ENCODE assay signal across 24 cellular contexts in genomic region chr4:67911638-67912037, GRCh38. TPM values are rescaled to one million over a fixed set of nuclear protein-coding genes. Genes with fewer than 3 reads are reported as not detected.
DNase-seq lines count a peak whose midpoint lies in the region; ATAC-seq, FAIRE-seq and TF ChIP-seq lines count a peak whose summit lies in the region.
"Had no signal": no experiment of that assay in that cellular context is flagged by ENCODE, and none has a peak within 500 bp of the region (broad histone marks: within the 10 kb centered on the region; RNA-seq: fewer than 3 reads in every experiment).

No MANE protein-coding gene starts in this region.

- H3K36me3 Mint-ChIP-seq in endodermal cell (ENCODE audit: low read depth), result no peaks in the 10 kb centered on the region
- no peaks in the 10 kb centered on the region for H3K36me3 Mint-ChIP-seq in naive thymus-derived CD4-positive, alpha-beta T cell
- H3K36me3 Mint-ChIP-seq: CD14-positive monocyte; CD4-positive, alpha-beta memory T cell; CD4-positive, CD25-positive, alpha-beta regulatory T cell; CD8-positive, alpha-beta memory T cell had no signal

- H3K27ac ChIP-seq in HUES48 (ENCODE audit: low read depth, low read length) (peak overlapping the region; percentile 28), endodermal cell (ENCODE audit: low read depth, low read length) (no peak overlapping the region), pancreas (no peak overlapping the region), small intestine (ENCODE audit: low read depth in 1 of 2, low read length in 1 of 2) (no peak overlapping the region)
- no peak overlapping the region for H3K27ac ChIP-seq in naive thymus-derived CD4-positive, alpha-beta T cell (ENCODE audit: low read depth, low read length)
- H3K27ac ChIP-seq: BLaER1 had no signal

- H3K4me3 ChIP-seq in HUES48 (ENCODE audit: low read depth, low read length), result no peak overlapping the region
- H3K4me3 ChIP-seq in endodermal cell (ENCODE audit: low read length), result peak overlapping the region; percentile 17
- H3K4me3 ChIP-seq in pancreas, result no peak overlapping the region
- no peak overlapping the region for H3K4me3 ChIP-seq in small intestine (ENCODE audit: low read depth in 1 of 2, low read length in 2 of 2)
- H3K4me3 ChIP-seq in naive thymus-derived CD4-positive, alpha-beta T cell (ENCODE audit: low read length), result no peak overlapping the region
- H3K4me3 ChIP-seq: BLaER1 had no signal

- H3K27me3 ChIP-seq in HUES48 (ENCODE audit: control insufficient read depth, insufficient read depth, low read length) (no peaks in the 10 kb centered on the region), endodermal cell (ENCODE audit: control insufficient read depth, insufficient read depth, low read length, poor library complexity, severe bottlenecking) (no peaks in the 10 kb centered on the region), pancreas (no peaks in the 10 kb centered on the region), small intestine (ENCODE audit: control insufficient read depth in 2 of 2, insufficient read depth in 2 of 2, low read length in 2 of 2) (no peaks in the 10 kb centered on the region)
- H3K27me3 ChIP-seq in naive thymus-derived CD4-positive, alpha-beta T cell (ENCODE audit: control insufficient read depth in 2 of 2, insufficient read depth in 2 of 2, low read length in 2 of 2), result no peaks in the 10 kb centered on the region
- H3K27me3 ChIP-seq: BE2C, BLaER1 had no signal

- 82 to 100% methylated on average over 1 to 2 of the region's 3 CpGs for WGBS in endodermal cell (ENCODE audit: insufficient coverage in 1 of 2, insufficient read length in 1 of 2), 2 experiments
- 20 to 23% methylated on average over 3 of the region's 3 CpGs for WGBS in pancreas, 2 donors
- 8 to 46% (median 28%) methylated on average over 3 of the region's 3 CpGs for WGBS in small intestine, 3 donors

- peaks cover 3% of the 10 kb centered on the region for H3K4me1 Mint-ChIP-seq in endodermal cell
- peaks cover 0 to 2% (median 0%) of the 10 kb centered on the region in 7 donors for H3K4me1 Mint-ChIP-seq in naive thymus-derived CD4-positive, alpha-beta T cell
- H3K4me1 Mint-ChIP-seq: CD14-positive monocyte; CD4-positive, alpha-beta memory T cell; CD4-positive, CD25-positive, alpha-beta regulatory T cell; CD8-positive, alpha-beta memory T cell had no signal

- H3K9me3 ChIP-seq in HUES48 (ENCODE audit: control insufficient read depth, insufficient read depth, low read length) (no peaks in the 10 kb centered on the region), endodermal cell (ENCODE audit: control insufficient read depth, low read length) (no peaks in the 10 kb centered on the region), pancreas (no peaks in the 10 kb centered on the region), small intestine (ENCODE audit: control insufficient read depth, low read depth) (no peaks in the 10 kb centered on the region)
- no peaks in the 10 kb centered on the region for H3K9me3 ChIP-seq in naive thymus-derived CD4-positive, alpha-beta T cell (ENCODE audit: control insufficient read depth in 2 of 3, low read length in 3 of 3)
- H3K9me3 ChIP-seq: BE2C, BLaER1 had no signal

- no peaks in the 10 kb centered on the region for H3K9me3 Mint-ChIP-seq in endodermal cell
- peaks cover 0 to 1% (median 0%) of the 10 kb centered on the region in 11 donors for H3K9me3 Mint-ChIP-seq in naive thymus-derived CD4-positive, alpha-beta T cell
- H3K9me3 Mint-ChIP-seq: CD14-positive monocyte; CD4-positive, alpha-beta memory T cell; CD4-positive, CD25-positive, alpha-beta regulatory T cell had no signal

- no peak overlapping the region for H3K4me3 Mint-ChIP-seq in endodermal cell
- H3K4me3 Mint-ChIP-seq in naive thymus-derived CD4-positive, alpha-beta T cell, result no peak overlapping the region
- H3K4me3 Mint-ChIP-seq: CD14-positive monocyte; CD4-positive, alpha-beta memory T cell; CD4-positive, CD25-positive, alpha-beta regulatory T cell; CD8-positive, alpha-beta memory T cell had no signal

- no peak for TF ChIP-seq CTCF in endodermal cell (conservative IDR thresholded peaks at IDR 0.05)
- TF ChIP-seq CTCF in pancreas (IDR thresholded peaks at IDR 0.05), result no peak

- no peak overlapping the region for H3K27ac Mint-ChIP-seq in endodermal cell
- H3K27ac Mint-ChIP-seq in naive thymus-derived CD4-positive, alpha-beta T cell, result no peak overlapping the region
- H3K27ac Mint-ChIP-seq: CD14-positive monocyte; CD4-positive, alpha-beta memory T cell; CD4-positive, CD25-positive, alpha-beta regulatory T cell; CD8-positive, alpha-beta memory T cell had no signal

- POLR2A ChIA-PET in naive thymus-derived CD4-positive, alpha-beta T cell (lab: Charles Lee), result no interaction called here

- H3K36me3 ChIP-seq in HUES48 (ENCODE audit: control insufficient read depth, insufficient read depth, low read length) (no peaks in the 10 kb centered on the region), endodermal cell (ENCODE audit: control insufficient read depth, insufficient read depth, low read length) (no peaks in the 10 kb centered on the region), pancreas (no peaks in the 10 kb centered on the region), small intestine (ENCODE audit: control insufficient read depth in 2 of 2, insufficient read depth in 2 of 2, low read length in 2 of 2) (no peaks in the 10 kb centered on the region)
- no peaks in the 10 kb centered on the region for H3K36me3 ChIP-seq in naive thymus-derived CD4-positive, alpha-beta T cell (ENCODE audit: control insufficient read depth in 2 of 3, insufficient read depth in 3 of 3, low read length in 3 of 3)
- H3K36me3 ChIP-seq: BE2C, BLaER1 had no signal

- intact Hi-C loops in pancreas (cut with DNase I), result no loop called here
- intact Hi-C loops in naive thymus-derived CD4-positive, alpha-beta T cell (cut with micrococcal nuclease), result loop anchor here in 1 of 2 donors (5.0 kb wide), 1 partner anchor 164 kb away; no protein-coding TSS in a partner anchor

- H3K4me1 ChIP-seq in HUES48 (ENCODE audit: control insufficient read depth, insufficient read depth, low read length) (no peaks in the 10 kb centered on the region), endodermal cell (ENCODE audit: control insufficient read depth, insufficient read depth, low read length) (no peaks in the 10 kb centered on the region), pancreas (peaks cover 6 to 9% (median 7%) of the 10 kb centered on the region in 3 donors), small intestine (ENCODE audit: control insufficient read depth in 2 of 2, insufficient read depth in 1 of 2, low read depth in 1 of 2, low read length in 1 of 2) (no peaks in the 10 kb centered on the region)
- no peaks in the 10 kb centered on the region for H3K4me1 ChIP-seq in naive thymus-derived CD4-positive, alpha-beta T cell (ENCODE audit: control insufficient read depth in 2 of 2, insufficient read depth in 2 of 2, low read length in 2 of 2)
- H3K4me1 ChIP-seq: BE2C, BLaER1 had no signal

- H3K9ac ChIP-seq in HUES48 (ENCODE audit: low read depth, low read length) (no peak overlapping the region), endodermal cell (ENCODE audit: extremely low read depth, low read length, poor library complexity, severe bottlenecking) (no peak overlapping the region)
- H3K9ac ChIP-seq: BLaER1 had no signal

- no peaks in the 10 kb centered on the region for H3K27me3 Mint-ChIP-seq in endodermal cell (ENCODE audit: insufficient read depth)
- H3K27me3 Mint-ChIP-seq in naive thymus-derived CD4-positive, alpha-beta T cell, result peaks cover 3 to 22% (median 14%) of the 10 kb centered on the region in 5 donors

- FAIRE-seq in pancreas (lab: Jason Lieb, UNC) (no peak), small intestine (lab: Jason Lieb, UNC) (peak; percentile 51)
- FAIRE-seq: G401.6, GM12892 had no signal

- CTCF ChIA-PET in naive thymus-derived CD4-positive, alpha-beta T cell (lab: Charles Lee), result interaction anchor here (0.7 to 1.0 kb wide), 2 partner anchors 30 to 49 kb away, joined by 3 read pairs; no protein-coding TSS in a partner anchor

- ATAC-seq in pancreas, result peak; percentile 52 to 84 (median 74)
- no peak for ATAC-seq in naive thymus-derived CD4-positive, alpha-beta T cell

- DNase-seq in endodermal cell (no peak), pancreas (no peak), small intestine (peak; percentile 8), NCI-H69 (lab: John Stamatoyannopoulos, UW) (no peak), DMS 273 treated with DMSO at 0.1 percent for 48 hours (lab: John Stamatoyannopoulos, UW) (no peak)
- DNase-seq in naive thymus-derived CD4-positive, alpha-beta T cell, result no peak
- no peak for DNase-seq in activated CD8-positive, alpha-beta memory T cell treated with anti-CD3 and anti-CD28 coated beads, Interleukin-2, amount 50 U/mL, for 4 hours
- DNase-seq: 8988T; ACHN; BE2C; C1 segment of cervical spinal cord; CD4-positive, alpha-beta memory T cell; CD4-positive, CD25-positive, alpha-beta regulatory T cell; CD8-positive, alpha-beta memory T cell; COR-L47; DMS79 treated with DMSO at 0.1 percent for 48 hours; GF-D8 had no signal

RNA-seq across cellular contexts. Expression of gene TMPRSS11D, which starts 27.8 kb away (rescaled TPM):
- total RNA-seq in endodermal cell (not detected), pancreas (not detected)
- not detected for polyA plus RNA-seq in endodermal cell (2013, experiment 1 of 2)
- not detected for polyA plus RNA-seq in endodermal cell (2013, experiment 2 of 2)
- polyA plus RNA-seq in pancreas (not detected), small intestine (under 1 TPM in 1 of 3 donors, not detected in 2; 0.03 TPM)
- total RNA-seq in naive thymus-derived CD4-positive, alpha-beta T cell, result not detected
- polyA plus RNA-seq in naive thymus-derived CD4-positive, alpha-beta T cell, result not detected
- total RNA-seq: A673; CD4-positive, alpha-beta memory T cell; CD4-positive, CD25-positive, alpha-beta regulatory T cell; CD8-positive, alpha-beta memory T cell had no signal
- polyA plus RNA-seq: AG04450; CD14-positive monocyte; CD4-positive, alpha-beta memory T cell; CD4-positive, CD25-positive, alpha-beta regulatory T cell; CD8-positive, alpha-beta memory T cell had no signal

RNA-seq across cellular contexts. Expression of gene TMPRSS11A, which starts 51.7 kb away (rescaled TPM):
- total RNA-seq in endodermal cell (not detected), pancreas (not detected)
- not detected for polyA plus RNA-seq in endodermal cell (2013, experiment 1 of 2)
- polyA plus RNA-seq in endodermal cell (2013, experiment 2 of 2), result not detected
- polyA plus RNA-seq in pancreas (not detected), small intestine (under 1 TPM in 1 of 3 donors, not detected in 2; 0.01 TPM)
- total RNA-seq in naive thymus-derived CD4-positive, alpha-beta T cell, result not detected
- not detected for polyA plus RNA-seq in naive thymus-derived CD4-positive, alpha-beta T cell
- total RNA-seq: A673; CD4-positive, alpha-beta memory T cell; CD4-positive, CD25-positive, alpha-beta regulatory T cell; CD8-positive, alpha-beta memory T cell had no signal
- polyA plus RNA-seq: AG04450; CD14-positive monocyte; CD4-positive, alpha-beta memory T cell; CD4-positive, CD25-positive, alpha-beta regulatory T cell; CD8-positive, alpha-beta memory T cell had no signal
